1 cellular context compared by ENCODE assay signal in genomic region chr10:11153766-11154165, GRCh38.
TF ChIP-seq lines count a peak whose summit lies in the region.

No MANE protein-coding gene starts in this region.

TF ChIP-seq in GM23338, 12 proteins besides CTCF, POLR2A, EP300 and RAD21 (continued from another document):
- TF ChIP-seq ZNF462 (CRISPR knock-in tag; IDR thresholded peaks at IDR 0.05) (no peak), NANOG (IDR thresholded peaks at IDR 0.05; ENCODE audit: borderline replicate concordance) (no peak), ZNF114 (CRISPR knock-in tag; IDR thresholded peaks at IDR 0.05) (no peak), JUNB (IDR thresholded peaks at IDR 0.05; ENCODE audit: unreplicated experiment) (no peak), REST (IDR thresholded peaks at IDR 0.05; ENCODE audit: unreplicated experiment) (no peak)
